In the genomic region with DNA sequence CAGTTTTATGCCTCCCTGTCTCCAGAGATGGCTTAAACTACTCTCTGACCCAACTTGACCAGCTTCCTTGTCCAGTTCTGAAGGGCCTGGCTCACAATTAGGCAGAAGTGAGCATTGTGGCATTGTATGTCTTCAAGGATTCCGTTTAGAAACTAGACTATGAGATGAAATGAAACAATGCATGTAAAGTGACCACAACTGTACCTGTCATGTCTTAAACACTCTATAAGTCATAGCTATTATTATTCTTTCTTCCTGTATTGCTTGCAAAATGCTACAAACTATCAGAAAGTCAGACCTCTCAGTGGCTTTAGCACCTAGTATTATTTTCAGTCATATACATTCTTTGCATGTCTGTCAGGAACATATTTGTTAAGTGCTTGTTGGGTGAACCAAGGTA, we compare ENCODE assay signal across 9 cellular contexts.
A peak's percentile ranks its signal among the peaks of the same experiment; 100 is the strongest.
DNase-seq lines count a peak whose midpoint lies in the region; ATAC-seq and TF ChIP-seq lines count a peak whose summit lies in the region.
"Had no signal": no experiment of that assay in that cellular context is flagged by ENCODE, and none has a peak within 500 bp of the region (broad histone marks: within the 10 kb centered on the region; RNA-seq: fewer than 3 reads in every experiment).

No MANE protein-coding gene starts in this region.

- no peaks in the 10 kb centered on the region for H3K27me3 ChIP-seq in Peyer's patch
- H3K27me3 ChIP-seq in endodermal cell (ENCODE audit: control insufficient read depth, insufficient read depth, low read length, poor library complexity, severe bottlenecking): no peaks in the 10 kb centered on the region

- H3K4me3 Mint-ChIP-seq in activated naive CD8-positive, alpha-beta T cell treated with anti-CD3 and anti-CD28 coated beads for 36 hours: no peak overlapping the region
- H3K4me3 Mint-ChIP-seq in endodermal cell: no peak overlapping the region

- 70 to 100% methylated on average over 1 of the region's 1 CpG for WGBS in endodermal cell (ENCODE audit: insufficient coverage in 1 of 2, insufficient read length in 1 of 2), 2 experiments

- no peaks in the 10 kb centered on the region for H3K9me3 Mint-ChIP-seq in activated naive CD8-positive, alpha-beta T cell treated with anti-CD3 and anti-CD28 coated beads for 36 hours
- no peaks in the 10 kb centered on the region for H3K9me3 Mint-ChIP-seq in endodermal cell

- H3K27me3 Mint-ChIP-seq in activated naive CD8-positive, alpha-beta T cell treated with anti-CD3 and anti-CD28 coated beads for 36 hours: no peaks in the 10 kb centered on the region
- no peaks in the 10 kb centered on the region for H3K27me3 Mint-ChIP-seq in endodermal cell (ENCODE audit: insufficient read depth)

- H3K4me3 ChIP-seq in Peyer's patch (no peak overlapping the region), endodermal cell (ENCODE audit: low read length) (no peak overlapping the region)

- H3K27ac ChIP-seq in Peyer's patch (no peak overlapping the region), endodermal cell (ENCODE audit: low read depth, low read length) (no peak overlapping the region)

- H3K27ac Mint-ChIP-seq in activated naive CD8-positive, alpha-beta T cell treated with anti-CD3 and anti-CD28 coated beads for 36 hours: peak overlapping the region; percentile 8
- H3K27ac Mint-ChIP-seq in endodermal cell: no peak overlapping the region

- TF ChIP-seq POLR2A in Peyer's patch (IDR thresholded peaks at IDR 0.05): no peak

- DNase-seq in activated naive CD8-positive, alpha-beta T cell treated with anti-CD3 and anti-CD28 coated beads for 36 hours: no peak
- DNase-seq in Peyer's patch (no peak), SHP77 (lab: John Stamatoyannopoulos, UW) (no peak), endodermal cell (no peak)
- no peak for DNase-seq in stimulated activated CD4-positive, alpha-beta T cell treated with anti-CD3 and anti-CD28 coated beads, Interleukin-4, amount 100 ng/mL, for 1 hour
- DNase-seq: activated effector memory CD4-positive, alpha-beta T cell treated with anti-CD3 and anti-CD28 coated beads, Interleukin-2, amount 50 U/mL, for 16 hours had no signal

- H3K9me3 ChIP-seq in Peyer's patch (no peaks in the 10 kb centered on the region), endodermal cell (ENCODE audit: control insufficient read depth, low read length) (no peaks in the 10 kb centered on the region)

- H3K36me3 ChIP-seq in Peyer's patch: no peaks in the 10 kb centered on the region
- no peaks in the 10 kb centered on the region for H3K36me3 ChIP-seq in endodermal cell (ENCODE audit: control insufficient read depth, insufficient read depth, low read length)

- no peak for TF ChIP-seq CTCF in Peyer's patch (IDR thresholded peaks at IDR 0.05)
- TF ChIP-seq CTCF in endodermal cell (conservative IDR thresholded peaks at IDR 0.05): no peak

- peaks cover 62% of the 10 kb centered on the region for H3K4me1 Mint-ChIP-seq in activated naive CD8-positive, alpha-beta T cell treated with anti-CD3 and anti-CD28 coated beads for 36 hours
- H3K4me1 Mint-ChIP-seq in endodermal cell: peaks cover 37% of the 10 kb centered on the region

- peaks cover 26% of the 10 kb centered on the region for H3K36me3 Mint-ChIP-seq in activated naive CD8-positive, alpha-beta T cell treated with anti-CD3 and anti-CD28 coated beads for 36 hours
- no peaks in the 10 kb centered on the region for H3K36me3 Mint-ChIP-seq in endodermal cell (ENCODE audit: low read depth)

- peak; percentile 91 for ATAC-seq in GM18508 (IDR thresholded peaks at IDR 0.05; ENCODE audit: insufficient read depth, unreplicated experiment)
- ATAC-seq in GM19455 (IDR thresholded peaks at IDR 0.05; ENCODE audit: unreplicated experiment): peak; percentile 97
- ATAC-seq in HG02970 (IDR thresholded peaks at IDR 0.05; ENCODE audit: low FRiP score, unreplicated experiment): peak; percentile 84

- H3K4me1 ChIP-seq in Peyer's patch: no peaks in the 10 kb centered on the region
- peaks cover 22% of the 10 kb centered on the region for H3K4me1 ChIP-seq in endodermal cell (ENCODE audit: control insufficient read depth, insufficient read depth, low read length)

- H3K9ac ChIP-seq in endodermal cell (ENCODE audit: extremely low read depth, low read length, poor library complexity, severe bottlenecking): no peak overlapping the region
